ENCODE assay signal across 10 cellular contexts in genomic region chr13:30959678-30960077, GRCh38. TPM values are rescaled to one million over a fixed set of nuclear protein-coding genes. Genes with fewer than 3 reads are reported as not detected.
"Had no signal": no experiment of that assay in that cellular context is flagged by ENCODE, and none has a peak within 500 bp of the region (broad histone marks: within the 10 kb centered on the region; RNA-seq: fewer than 3 reads in every experiment).

No MANE protein-coding gene starts in this region.

- H3K9me3 ChIP-seq: HAP-1 had no signal

- H2AFZ ChIP-seq: GM23248, GM23338 had no signal

- H3K9ac ChIP-seq: GM23248 had no signal

- H3K4me1 ChIP-seq: HAP-1 had no signal

- H3K27ac ChIP-seq: GM23248 had no signal

- FAIRE-seq: H54 had no signal

- H3K4me2 ChIP-seq: GM23338 had no signal

- H3K4me3 ChIP-seq: GM23248, GM23338, HAP-1 had no signal

- H3K36me3 ChIP-seq: HAP-1 had no signal

- DNase-seq: GM23248, GOT3, H7, H9, HCEC 1CT, HFFc6 had no signal

RNA-seq across cellular contexts. Expression of gene TEX26, which starts 27.2 kb away (rescaled TPM):
- total RNA-seq: GM23338, H4, H7, H9, HFFc6 had no signal
- polyA plus RNA-seq: GM23248, GM23338 had no signal

RNA-seq across cellular contexts. Expression of gene MEDAG, which starts 53.6 kb away (rescaled TPM):
- total RNA-seq: H4 had no signal
